17 cellular contexts compared by ENCODE assay signal in genomic region chr18:49819071-49819662, GRCh38. TPM values are rescaled to one million over a fixed set of nuclear protein-coding genes. Genes with fewer than 3 reads are reported as not detected.
DNase-seq lines count a peak whose midpoint lies in the region; ATAC-seq and FAIRE-seq lines count a peak whose summit lies in the region.
"Had no signal": no experiment of that assay in that cellular context is flagged by ENCODE, and none has a peak within 500 bp of the region (broad histone marks: within the 10 kb centered on the region; RNA-seq: fewer than 3 reads in every experiment).

No MANE protein-coding gene starts in this region.

- CTCF ChIA-PET in activated CD8-positive, alpha-beta memory T cell treated with anti-CD3 and anti-CD28 coated beads, Interleukin-2, amount 10 ng/mL, durations not matched to agents 7 days and 5 days (lab: Charles Lee) = interaction anchor here (1.0 to 1.3 kb wide), 5 partner anchors 9 to 309 kb away, joined by 3 to 6 read pairs (median 4); no protein-coding TSS in a partner anchor

- intact Hi-C loops in activated T-helper 2 cell treated with anti-CD3 and anti-CD28 coated beads, Interferon-gamma antibody, Interleukin-2, Interleukin-4, amounts not matched to agents 10 μg/mL and 5 μg/mL and 100 μg/mL, durations not matched to agents 14 hours and 24 hours and 36 hours (cut with micrococcal nuclease) = loop anchor here (10.0 kb wide), 2 partner anchors 466 to 654 kb away; partner anchors contain the start of genes CXXC1 and MBD1

- peaks cover 31% of the 10 kb centered on the region for H3K36me3 Mint-ChIP-seq in activated CD8-positive, alpha-beta memory T cell treated with anti-CD3 and anti-CD28 coated beads, Interleukin-2, amount 10 ng/mL, durations not matched to agents 7 days and 5 days
- peaks cover 55% of the 10 kb centered on the region for H3K36me3 Mint-ChIP-seq in activated T-helper 2 cell treated with anti-CD3 and anti-CD28 coated beads, Interferon-gamma antibody, Interleukin-2, Interleukin-4, amounts not matched to agents 10 μg/mL and 5 μg/mL and 100 μg/mL, durations not matched to agents 14 hours and 24 hours and 36 hours (ENCODE audit: low read depth)
- no peaks in the 10 kb centered on the region for H3K36me3 Mint-ChIP-seq in naive thymus-derived CD8-positive, alpha-beta T cell

- peak; percentile 11 for FAIRE-seq in GM19239 (lab: Jason Lieb, UNC)

- no peak for DNase-seq in activated CD8-positive, alpha-beta memory T cell treated with anti-CD3 and anti-CD28 coated beads, Interleukin-2, amount 10 ng/mL, durations not matched to agents 7 days and 5 days
- DNase-seq in activated CD8-positive, alpha-beta memory T cell treated with anti-CD3 and anti-CD28 coated beads, Interleukin-2, amount 50 U/mL, for 48 hours = no peak
- DNase-seq in GM19239 (ENCODE audit: insufficient read length, low spot score) (no peak), ACHN (no peak), retina (no peak)
- DNase-seq in activated T-helper 2 cell treated with anti-CD3 and anti-CD28 coated beads, Interferon-gamma antibody, Interleukin-2, Interleukin-4, amounts not matched to agents 10 μg/mL and 5 μg/mL and 100 μg/mL, durations not matched to agents 14 hours and 24 hours and 36 hours (ENCODE audit: low spot score) = no peak
- no peak for DNase-seq in naive thymus-derived CD8-positive, alpha-beta T cell
- DNase-seq: activated gamma-delta T cell, DMS79, HFFc6, KG1, NCI-H1048, NCI-H1930, NCI-H446, RPMI8226 had no signal

- in situ Hi-C loops in ACHN (cut with HindIII; ENCODE audit: low pct_ligation_motif_present, low pct_unique_long_range_greater_than_20kb, low sequenced_read_pairs) = no loop called here

- no peak for ATAC-seq in activated CD8-positive, alpha-beta memory T cell treated with anti-CD3 and anti-CD28 coated beads, Interleukin-2, amount 10 ng/mL, durations not matched to agents 7 days and 5 days
- ATAC-seq in naive thymus-derived CD8-positive, alpha-beta T cell = no peak
- no peak for ATAC-seq in HG03469 (IDR thresholded peaks at IDR 0.05; ENCODE audit: unreplicated experiment)

- peak overlapping the region; percentile 97 for H3K27ac Mint-ChIP-seq in activated CD8-positive, alpha-beta memory T cell treated with anti-CD3 and anti-CD28 coated beads, Interleukin-2, amount 10 ng/mL, durations not matched to agents 7 days and 5 days
- H3K27ac Mint-ChIP-seq in activated T-helper 2 cell treated with anti-CD3 and anti-CD28 coated beads, Interferon-gamma antibody, Interleukin-2, Interleukin-4, amounts not matched to agents 10 μg/mL and 5 μg/mL and 100 μg/mL, durations not matched to agents 14 hours and 24 hours and 36 hours = peak overlapping the region; percentile 87
- H3K27ac Mint-ChIP-seq in naive thymus-derived CD8-positive, alpha-beta T cell = peak overlapping the region in 9 of 10 donors; percentile 68 to 94 (median 87)
- H3K27ac Mint-ChIP-seq: CD14-positive monocyte, HFFc6 had no signal

- H3K27me3 Mint-ChIP-seq in activated CD8-positive, alpha-beta memory T cell treated with anti-CD3 and anti-CD28 coated beads, Interleukin-2, amount 10 ng/mL, durations not matched to agents 7 days and 5 days = no peaks in the 10 kb centered on the region
- H3K27me3 Mint-ChIP-seq in activated T-helper 2 cell treated with anti-CD3 and anti-CD28 coated beads, Interferon-gamma antibody, Interleukin-2, Interleukin-4, amounts not matched to agents 10 μg/mL and 5 μg/mL and 100 μg/mL, durations not matched to agents 14 hours and 24 hours and 36 hours (ENCODE audit: low read depth) = no peaks in the 10 kb centered on the region
- peaks cover 0 to under 1% (median 0%) of the 10 kb centered on the region in 5 donors for H3K27me3 Mint-ChIP-seq in naive thymus-derived CD8-positive, alpha-beta T cell

- H3K4me3 Mint-ChIP-seq in activated CD8-positive, alpha-beta memory T cell treated with anti-CD3 and anti-CD28 coated beads, Interleukin-2, amount 10 ng/mL, durations not matched to agents 7 days and 5 days = peak overlapping the region; percentile 63
- peak overlapping the region; percentile 55 for H3K4me3 Mint-ChIP-seq in activated T-helper 2 cell treated with anti-CD3 and anti-CD28 coated beads, Interferon-gamma antibody, Interleukin-2, Interleukin-4, amounts not matched to agents 10 μg/mL and 5 μg/mL and 100 μg/mL, durations not matched to agents 14 hours and 24 hours and 36 hours (ENCODE audit: low read depth)
- peak overlapping the region; percentile 59 to 83 (median 72) for H3K4me3 Mint-ChIP-seq in naive thymus-derived CD8-positive, alpha-beta T cell
- H3K4me3 Mint-ChIP-seq: CD14-positive monocyte, HFFc6 had no signal

- H3K9me3 Mint-ChIP-seq in activated CD8-positive, alpha-beta memory T cell treated with anti-CD3 and anti-CD28 coated beads, Interleukin-2, amount 10 ng/mL, durations not matched to agents 7 days and 5 days (ENCODE audit: low read depth) = no peaks in the 10 kb centered on the region
- H3K9me3 Mint-ChIP-seq in activated T-helper 2 cell treated with anti-CD3 and anti-CD28 coated beads, Interferon-gamma antibody, Interleukin-2, Interleukin-4, amounts not matched to agents 10 μg/mL and 5 μg/mL and 100 μg/mL, durations not matched to agents 14 hours and 24 hours and 36 hours = no peaks in the 10 kb centered on the region
- H3K9me3 Mint-ChIP-seq in naive thymus-derived CD8-positive, alpha-beta T cell = no peaks in the 10 kb centered on the region
- H3K9me3 Mint-ChIP-seq: CD14-positive monocyte, HFFc6 had no signal

- POLR2A ChIA-PET in naive thymus-derived CD8-positive, alpha-beta T cell (lab: Charles Lee) = interaction anchor here (0.5 to 1.3 kb wide), 3 partner anchors 68 to 325 kb away, joined by 4 to 5 read pairs (median 5); no protein-coding TSS in a partner anchor

- peaks cover 69% of the 10 kb centered on the region for H3K4me1 Mint-ChIP-seq in activated CD8-positive, alpha-beta memory T cell treated with anti-CD3 and anti-CD28 coated beads, Interleukin-2, amount 10 ng/mL, durations not matched to agents 7 days and 5 days
- H3K4me1 Mint-ChIP-seq in activated T-helper 2 cell treated with anti-CD3 and anti-CD28 coated beads, Interferon-gamma antibody, Interleukin-2, Interleukin-4, amounts not matched to agents 10 μg/mL and 5 μg/mL and 100 μg/mL, durations not matched to agents 14 hours and 24 hours and 36 hours (ENCODE audit: low read depth) = peaks cover 66% of the 10 kb centered on the region
- peaks cover 35 to 69% (median 67%) of the 10 kb centered on the region in 4 donors for H3K4me1 Mint-ChIP-seq in naive thymus-derived CD8-positive, alpha-beta T cell

RNA-seq across cellular contexts. Expression of gene ACAA2, which starts 5.8 kb away (rescaled TPM):
- 100 to 1,000 TPM in 1 of 2 experiments, 10 to 100 TPM in 1; 73.6 to 105 TPM for total RNA-seq in activated CD8-positive, alpha-beta memory T cell treated with anti-CD3 and anti-CD28 coated beads, Interleukin-2, amount 10 ng/mL, durations not matched to agents 7 days and 5 days
- total RNA-seq in activated T-helper 2 cell treated with anti-CD3 and anti-CD28 coated beads, Interferon-gamma antibody, Interleukin-2, Interleukin-4, amounts not matched to agents 10 μg/mL and 5 μg/mL and 100 μg/mL, durations not matched to agents 14 hours and 24 hours and 36 hours = 82.9 and 85.7 TPM in 2 replicates
- total RNA-seq in naive thymus-derived CD8-positive, alpha-beta T cell = 10 to 100 TPM; 27.2 to 27.5 TPM
- 100 to 1,000 TPM in 1 of 3 donors, 10 to 100 TPM in 2; 59.7 to 106 (median 74.3) TPM for polyA plus RNA-seq in naive thymus-derived CD8-positive, alpha-beta T cell
